Comparison of ENCODE assay signal across 24 cellular contexts in genomic region chr18:13570216-13570615, GRCh38.
DNase-seq lines count a peak whose midpoint lies in the region; ATAC-seq and TF ChIP-seq lines count a peak whose summit lies in the region.
"Had no signal": no experiment of that assay in that cellular context is flagged by ENCODE, and none has a peak within 500 bp of the region (broad histone marks: within the 10 kb centered on the region; RNA-seq: fewer than 3 reads in every experiment).

No MANE protein-coding gene starts in this region.

- no peaks in the 10 kb centered on the region for H3K9me3 Mint-ChIP-seq in endodermal cell
- H3K9me3 Mint-ChIP-seq in stimulated activated memory B cell treated with anti-CD40 and anti-IgM and Interleukin-4, amounts not matched to agents 10 μg/mL and 1 μg/mL and 100 μg/mL, for 72 hours: no peaks in the 10 kb centered on the region
- H3K9me3 Mint-ChIP-seq: nephron progenitor cell; stimulated activated naive CD8-positive, alpha-beta T cell treated with anti-CD3 and anti-CD28 coated beads, Interleukin-15, amount 100 ng/mL, for 72 hours; type B pancreatic cell had no signal

- no peak overlapping the region for H3K9ac ChIP-seq in endodermal cell (ENCODE audit: extremely low read depth, low read length, poor library complexity, severe bottlenecking)
- H3K9ac ChIP-seq: GM23248 had no signal

- peaks cover 7% of the 10 kb centered on the region for H3K4me1 Mint-ChIP-seq in endodermal cell
- peaks cover 60% of the 10 kb centered on the region for H3K4me1 Mint-ChIP-seq in stimulated activated memory B cell treated with anti-CD40 and anti-IgM and Interleukin-4, amounts not matched to agents 10 μg/mL and 1 μg/mL and 100 μg/mL, for 72 hours

- H3K9me3 ChIP-seq in KOPT-K1 (ENCODE audit: insufficient read depth, low read length, poor library complexity, severe bottlenecking) (no peaks in the 10 kb centered on the region), endodermal cell (ENCODE audit: control insufficient read depth, low read length) (no peaks in the 10 kb centered on the region)
- H3K9me3 ChIP-seq: esophagus squamous epithelium, MG63, ovary, right atrium auricular region had no signal

- WGBS in endodermal cell (ENCODE audit: insufficient coverage in 1 of 2, insufficient read length in 1 of 2), 2 experiments: 84 to 89% methylated on average over 12 to 17 of the region's 17 CpGs

- no peaks in the 10 kb centered on the region for H3K36me3 Mint-ChIP-seq in endodermal cell (ENCODE audit: low read depth)
- no peaks in the 10 kb centered on the region for H3K36me3 Mint-ChIP-seq in stimulated activated memory B cell treated with anti-CD40 and anti-IgM and Interleukin-4, amounts not matched to agents 10 μg/mL and 1 μg/mL and 100 μg/mL, for 72 hours
- H3K36me3 Mint-ChIP-seq: type B pancreatic cell had no signal

- no peak overlapping the region for H3K4me3 ChIP-seq in endodermal cell (ENCODE audit: low read length)
- H3K4me3 ChIP-seq: esophagus squamous epithelium, GM23248, MG63, ovary, right atrium auricular region, SK-N-MC had no signal

- no peaks in the 10 kb centered on the region for H3K27me3 ChIP-seq in endodermal cell (ENCODE audit: control insufficient read depth, insufficient read depth, low read length, poor library complexity, severe bottlenecking)
- H3K27me3 ChIP-seq: esophagus squamous epithelium, MG63, ovary, right atrium auricular region had no signal

- peak; percentile 26 for DNase-seq in activated CD4-positive, CD25-positive, alpha-beta regulatory T cell treated with anti-CD3 and anti-CD28 coated beads, Interleukin-2, amount 50 U/mL, for 72 hours
- peak; percentile 58 for DNase-seq in endodermal cell
- DNase-seq in NCI-H2029 (lab: John Stamatoyannopoulos, UW): no peak
- no peak for DNase-seq in NCI-H2107 treated with DMSO at 0.1 percent for 48 hours (lab: John Stamatoyannopoulos, UW; ENCODE audit: unreplicated experiment)
- DNase-seq: activated CD4-positive, alpha-beta T cell treated with anti-CD3 and anti-CD28 coated beads for 48 hours; AML-193; esophagus squamous epithelium; GM23248; MG63; NCI-H2107; NCI-H510A treated with DMSO at 0.1 percent for 48 hours; nephron progenitor cell; ovary; stimulated activated CD4-positive, alpha-beta T cell treated with anti-CD3 and anti-CD28 coated beads, Interleukin-4, amount 100 ng/mL, for 1 hour; stimulated activated naive CD8-positive, alpha-beta T cell treated with anti-CD3 and anti-CD28 coated beads, Interleukin-15, amount 100 ng/mL, for 72 hours; T-helper 2 cell had no signal

- peaks cover 3% of the 10 kb centered on the region for H3K4me1 ChIP-seq in endodermal cell (ENCODE audit: control insufficient read depth, insufficient read depth, low read length)

- H3K27me3 Mint-ChIP-seq in endodermal cell (ENCODE audit: insufficient read depth): no peaks in the 10 kb centered on the region
- no peaks in the 10 kb centered on the region for H3K27me3 Mint-ChIP-seq in stimulated activated memory B cell treated with anti-CD40 and anti-IgM and Interleukin-4, amounts not matched to agents 10 μg/mL and 1 μg/mL and 100 μg/mL, for 72 hours
- H3K27me3 Mint-ChIP-seq: stimulated activated naive CD8-positive, alpha-beta T cell treated with anti-CD3 and anti-CD28 coated beads, Interleukin-15, amount 100 ng/mL, for 72 hours; type B pancreatic cell had no signal

- H3K36me3 ChIP-seq in KOPT-K1 (ENCODE audit: insufficient read depth, low read length) (peaks cover 18% of the 10 kb centered on the region), endodermal cell (ENCODE audit: control insufficient read depth, insufficient read depth, low read length) (no peaks in the 10 kb centered on the region)
- H3K36me3 ChIP-seq: esophagus squamous epithelium, MG63, ovary, right atrium auricular region had no signal

- TF ChIP-seq CTCF in endodermal cell (conservative IDR thresholded peaks at IDR 0.05): no peak

- no peak overlapping the region for H3K4me3 Mint-ChIP-seq in endodermal cell
- H3K4me3 Mint-ChIP-seq in stimulated activated memory B cell treated with anti-CD40 and anti-IgM and Interleukin-4, amounts not matched to agents 10 μg/mL and 1 μg/mL and 100 μg/mL, for 72 hours: no peak overlapping the region
- H3K4me3 Mint-ChIP-seq: nephron progenitor cell; stimulated activated naive CD8-positive, alpha-beta T cell treated with anti-CD3 and anti-CD28 coated beads, Interleukin-15, amount 100 ng/mL, for 72 hours; type B pancreatic cell had no signal

- ATAC-seq in activated CD4-positive, CD25-positive, alpha-beta regulatory T cell treated with anti-CD3 and anti-CD28 coated beads, Interleukin-2, amount 50 U/mL, for 24 hours: no peak
- no peak for ATAC-seq in stimulated activated memory B cell treated with anti-CD40 and anti-IgM and Interleukin-4, amounts not matched to agents 10 μg/mL and 1 μg/mL and 100 μg/mL, for 72 hours
- ATAC-seq in HG03039 (IDR thresholded peaks at IDR 0.05; ENCODE audit: unreplicated experiment): no peak
- ATAC-seq: stimulated activated naive CD8-positive, alpha-beta T cell treated with anti-CD3 and anti-CD28 coated beads, Interleukin-15, amount 100 ng/mL, for 72 hours had no signal

- H3K27ac Mint-ChIP-seq in endodermal cell: peak overlapping the region; percentile 35
- H3K27ac Mint-ChIP-seq in stimulated activated memory B cell treated with anti-CD40 and anti-IgM and Interleukin-4, amounts not matched to agents 10 μg/mL and 1 μg/mL and 100 μg/mL, for 72 hours: peak overlapping the region; percentile 96
- H3K27ac Mint-ChIP-seq: nephron progenitor cell, type B pancreatic cell had no signal

- H3K27ac ChIP-seq in KOPT-K1 (ENCODE audit: low read depth, low read length, poor library complexity, severe bottlenecking) (peak overlapping the region; percentile 93), endodermal cell (ENCODE audit: low read depth, low read length) (peak overlapping the region; percentile 8)
- H3K27ac ChIP-seq: esophagus squamous epithelium, GM23248, ovary, right atrium auricular region, RWPE1, SK-N-MC had no signal

Comparison
In these comparisons a context has a peak if more than half of its experiments do, and no peak if none do; other contexts are left out.
1. DNase-seq: peak in activated CD4-positive, CD25-positive, alpha-beta regulatory T cell treated with anti-CD3 and anti-CD28 coated beads, Interleukin-2, amount 50 U/mL, for 72 hours (single experiment) and endodermal cell (single experiment); none in NCI-H2029 (single experiment) and NCI-H2107 treated with DMSO at 0.1 percent for 48 hours (single experiment).